26 cellular contexts compared by ENCODE assay signal in the genomic region with DNA sequence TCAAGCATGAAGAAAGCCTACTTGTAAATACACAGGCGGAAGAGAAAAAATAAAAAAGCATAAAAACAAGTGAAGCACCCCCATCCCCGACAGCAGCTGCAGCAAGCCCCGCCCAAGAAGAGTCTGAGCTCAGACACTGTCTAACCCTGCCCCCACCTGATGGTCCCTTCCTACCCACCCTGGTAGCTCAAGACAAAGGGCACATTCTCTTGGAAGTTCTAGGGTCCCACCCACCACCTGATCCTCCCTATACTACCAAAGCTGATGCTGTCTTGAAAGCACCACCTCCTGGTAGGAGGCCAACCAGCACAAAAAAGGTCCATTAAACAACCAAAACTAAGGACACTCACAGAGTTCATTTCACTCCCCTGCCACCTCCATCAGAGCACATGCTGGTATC.
"Had no signal": no experiment of that assay in that cellular context is flagged by ENCODE, and none has a peak within 500 bp of the region (broad histone marks: within the 10 kb centered on the region; RNA-seq: fewer than 3 reads in every experiment).

No MANE protein-coding gene starts in this region.

- H3K27me3 Mint-ChIP-seq: effector memory CD8-positive, alpha-beta T cell; memory B cell; naive B cell; natural killer cell treated with Interleukin-12 subunit alpha and Interleukin-12 subunit beta and Interleukin-15 and Interleukin-18, amount 100 ng/mL, for 72 hours; stimulated activated memory B cell treated with anti-CD40 and anti-IgM and Interleukin-4, amounts not matched to agents 10 μg/mL and 1 μg/mL and 100 μg/mL, for 72 hours; type B pancreatic cell had no signal

- H3K27me3 ChIP-seq: ovary, sigmoid colon, testis, tibial artery had no signal

- FAIRE-seq: frontal cortex, islet of Langerhans had no signal

- H3K4me3 Mint-ChIP-seq: effector memory CD8-positive, alpha-beta T cell; memory B cell; mesothelial cell of epicardium; naive B cell; natural killer cell treated with Interleukin-12 subunit alpha and Interleukin-12 subunit beta and Interleukin-15 and Interleukin-18, amount 100 ng/mL, for 72 hours; stimulated activated memory B cell treated with anti-CD40 and anti-IgM and Interleukin-4, amounts not matched to agents 10 μg/mL and 1 μg/mL and 100 μg/mL, for 72 hours; type B pancreatic cell had no signal

- H3K4me1 ChIP-seq: lower lobe of right lung, psoas muscle, sigmoid colon, testis, tibial artery had no signal

- H3K4me3 ChIP-seq: lower lobe of right lung, mucosa of descending colon, ovary, psoas muscle, sigmoid colon, testis, tibial artery had no signal

- ATAC-seq: effector memory CD8-positive, alpha-beta T cell; left ventricle myocardium superior; lower lobe of right lung; mucosa of descending colon; natural killer cell treated with Interleukin-12 subunit alpha and Interleukin-12 subunit beta and Interleukin-15 and Interleukin-18, amount 100 ng/mL, for 72 hours; psoas muscle; right cardiac atrium; stimulated activated memory B cell treated with anti-CD40 and anti-IgM and Interleukin-4, amounts not matched to agents 10 μg/mL and 1 μg/mL and 100 μg/mL, for 72 hours; stimulated activated naive CD8-positive, alpha-beta T cell treated with anti-CD3 and anti-CD28 coated beads, Interleukin-15, Interleukin-2, amounts not matched to agents 100 U/mL and 50 U/mL, for 24 hours had no signal

- H3K27ac Mint-ChIP-seq: effector memory CD8-positive, alpha-beta T cell; memory B cell; mesothelial cell of epicardium; naive B cell; natural killer cell treated with Interleukin-12 subunit alpha and Interleukin-12 subunit beta and Interleukin-15 and Interleukin-18, amount 100 ng/mL, for 72 hours; stimulated activated memory B cell treated with anti-CD40 and anti-IgM and Interleukin-4, amounts not matched to agents 10 μg/mL and 1 μg/mL and 100 μg/mL, for 72 hours; type B pancreatic cell had no signal

- H3K36me3 ChIP-seq: lower lobe of right lung, ovary, sigmoid colon, tibial artery had no signal

- H3K4me1 Mint-ChIP-seq: memory B cell; mesothelial cell of epicardium; naive B cell; stimulated activated memory B cell treated with anti-CD40 and anti-IgM and Interleukin-4, amounts not matched to agents 10 μg/mL and 1 μg/mL and 100 μg/mL, for 72 hours had no signal

- H3K9me3 ChIP-seq: lower lobe of right lung, mucosa of descending colon, ovary, sigmoid colon, testis, tibial artery had no signal

- H3K9me3 Mint-ChIP-seq: memory B cell, type B pancreatic cell had no signal

- DNase-seq: cerebellar nuclear complex; cortex of kidney; effector memory CD8-positive, alpha-beta T cell; kidney glomerular epithelial cell; left ventricle myocardium superior; lower lobe of right lung; mucosa of descending colon; naive B cell; nucleus accumbens; ovary; psoas muscle; right cardiac atrium; sigmoid colon; stimulated activated CD4-positive, alpha-beta T cell treated with anti-CD3 and anti-CD28 coated beads, Interleukin-2, amount 100 ng/mL, for 24 hours; stimulated activated CD4-positive, alpha-beta T cell treated with anti-CD3 and anti-CD28 coated beads, Interleukin-4, amount 100 ng/mL, for 4 hours; stimulated activated naive CD8-positive, alpha-beta T cell treated with anti-CD3 and anti-CD28 coated beads, Interleukin-15, Interleukin-2, amounts not matched to agents 100 U/mL and 50 U/mL, for 24 hours; substantia nigra; testis; tibial artery had no signal

- H3K36me3 Mint-ChIP-seq: memory B cell; mesothelial cell of epicardium; naive B cell; natural killer cell treated with Interleukin-12 subunit alpha and Interleukin-12 subunit beta and Interleukin-15 and Interleukin-18, amount 100 ng/mL, for 72 hours; stimulated activated memory B cell treated with anti-CD40 and anti-IgM and Interleukin-4, amounts not matched to agents 10 μg/mL and 1 μg/mL and 100 μg/mL, for 72 hours; type B pancreatic cell had no signal

- H3K27ac ChIP-seq: lower lobe of right lung, ovary, psoas muscle, sigmoid colon, testis, tibial artery had no signal
